Comparison of ENCODE assay signal across 11 cellular contexts in genomic region chr14:81729622-81730021, GRCh38.
"Had no signal": no experiment of that assay in that cellular context is flagged by ENCODE, and none has a peak within 500 bp of the region (broad histone marks: within the 10 kb centered on the region; RNA-seq: fewer than 3 reads in every experiment).

No MANE protein-coding gene starts in this region.

- FAIRE-seq: H1, H54 had no signal

- H3K27ac ChIP-seq: GM23248 had no signal

- ATAC-seq: GM23338, HCT116 had no signal

- H3K36me3 ChIP-seq: HAP-1 had no signal

- H3K4me3 ChIP-seq: GM23248, GM23338, HAP-1 had no signal

- H3K4me2 ChIP-seq: GM23338 had no signal

- H3K9ac ChIP-seq: GM23248 had no signal

- H3K9me3 ChIP-seq: HAP-1 had no signal

- DNase-seq: GM23248, GOT3, H7, H9, HCEC 1CT, HFFc6 had no signal

- H2AFZ ChIP-seq: GM23248, GM23338 had no signal
